ENCODE assay signal across 15 cellular contexts in genomic region chr13:96810104-96810503, GRCh38.
DNase-seq lines count a peak whose midpoint lies in the region; ATAC-seq, FAIRE-seq and TF ChIP-seq lines count a peak whose summit lies in the region.
"Had no signal": no experiment of that assay in that cellular context is flagged by ENCODE, and none has a peak within 500 bp of the region (broad histone marks: within the 10 kb centered on the region; RNA-seq: fewer than 3 reads in every experiment).

No MANE protein-coding gene starts in this region.

- ATAC-seq in gastrocnemius medialis = no peak
- no peak for ATAC-seq in body of pancreas
- ATAC-seq: GM23338 had no signal

- DNase-seq in cardiac muscle cell (ENCODE audit: low read depth in 1 of 2, low spot score in 1 of 2) (no peak), left ventricle myocardium inferior (no peak), hepatocyte (ENCODE audit: low spot score) (peak; percentile 32), stomach (peak; percentile 52), gastrocnemius medialis (no peak), body of pancreas (no peak), GM12892 (ENCODE audit: insufficient read length) (no peak)
- DNase-seq: ACHN; CD4-positive, CD25-positive, alpha-beta regulatory T cell; DMS79; H7 had no signal

- H3K27me3 ChIP-seq in cardiac muscle cell (no peaks in the 10 kb centered on the region), left ventricle myocardium inferior (ENCODE audit: low read depth) (no peaks in the 10 kb centered on the region), hepatocyte (no peaks in the 10 kb centered on the region), stomach (no peaks in the 10 kb centered on the region), gastrocnemius medialis (no peaks in the 10 kb centered on the region), body of pancreas (no peaks in the 10 kb centered on the region)
- H3K27me3 ChIP-seq: BLaER1 treated with 17β-estradiol and CSF1 and Interleukin-3, amounts not matched to agents 10 nM and 100 nM had no signal

- WGBS in hepatocyte (ENCODE audit: low lambda C conversion rate, missing lambda C conversion rate) = 21% methylated on average over 4 of the region's 4 CpGs
- 28 to 40% (median 30%) methylated on average over 4 of the region's 4 CpGs for WGBS in stomach, 5 donors
- 57 to 67% methylated on average over 4 of the region's 4 CpGs for WGBS in body of pancreas, 2 donors

- TF ChIP-seq CTCF in cardiac muscle cell (IDR thresholded peaks at IDR 0.05; ENCODE audit: low read depth, low read length) (no peak), left ventricle myocardium inferior (IDR thresholded peaks at IDR 0.05; ENCODE audit: borderline replicate concordance) (no peak), hepatocyte (IDR thresholded peaks at IDR 0.05; ENCODE audit: poor library complexity) (no peak), stomach (IDR thresholded peaks at IDR 0.05) (no peak), gastrocnemius medialis (IDR thresholded peaks at IDR 0.05 in 4 of 5, conservative IDR thresholded peaks at IDR 0.05 in 1 of 5) (no peak), body of pancreas (IDR thresholded peaks at IDR 0.05) (no peak)

- intact Hi-C loops in left ventricle myocardium inferior (cut with micrococcal nuclease) = no loop called here
- intact Hi-C loops in stomach (cut with DNase I; ENCODE audit: low total_unique reads) = no loop called here
- intact Hi-C loops in gastrocnemius medialis (cut with DNase I; ENCODE audit: low total_unique reads) = loop anchor here (10.0 kb wide), 1 partner anchor 755 kb away; the partner anchor contains the start of gene UGGT2
- intact Hi-C loops in body of pancreas (cut with DNase I) = loop anchor here (10.0 kb wide), 1 partner anchor 795 kb away; no protein-coding TSS in a partner anchor

- in situ Hi-C loops in gastrocnemius medialis (cut with MboI; ENCODE audit: low sequenced_read_pairs in 4 of 4) = loop anchor here in 1 of 4 donors (25.0 kb wide), 1 partner anchor 798 kb away; no protein-coding TSS in a partner anchor

- TF ChIP-seq POLR2A in stomach (IDR thresholded peaks at IDR 0.05) = no peak
- no peak for TF ChIP-seq POLR2A in gastrocnemius medialis (IDR thresholded peaks at IDR 0.05)
- no peak for TF ChIP-seq POLR2A in body of pancreas (IDR thresholded peaks at IDR 0.05)
- TF ChIP-seq POLR2A in GM12892 (IDR thresholded peaks at IDR 0.05; ENCODE audit: low read depth, low read length) = no peak

- H3K9me3 ChIP-seq in cardiac muscle cell (ENCODE audit: low read depth) (no peaks in the 10 kb centered on the region), left ventricle myocardium inferior (replicated peaks) (peaks cover 11% of the 10 kb centered on the region), hepatocyte (ENCODE audit: low read depth) (no peaks in the 10 kb centered on the region), stomach (peaks cover 0 to 8% (median 0%) of the 10 kb centered on the region in 4 donors), gastrocnemius medialis (no peaks in the 10 kb centered on the region), body of pancreas (no peaks in the 10 kb centered on the region)

- H3K79me2 ChIP-seq in hepatocyte = no peaks in the 10 kb centered on the region

- H3K4me1 ChIP-seq in cardiac muscle cell (ENCODE audit: low read depth) (peaks cover 18% of the 10 kb centered on the region), left ventricle myocardium inferior (peaks cover 11% of the 10 kb centered on the region), hepatocyte (ENCODE audit: insufficient read depth) (peaks cover 14% of the 10 kb centered on the region), stomach (peaks cover 0 to 22% (median 15%) of the 10 kb centered on the region in 4 donors), gastrocnemius medialis (no peaks in the 10 kb centered on the region), body of pancreas (no peaks in the 10 kb centered on the region)
- H3K4me1 ChIP-seq: BLaER1 treated with 17β-estradiol and CSF1 and Interleukin-3, amounts not matched to agents 10 nM and 100 nM had no signal

- no peak for TF ChIP-seq EP300 in stomach (IDR thresholded peaks at IDR 0.05)

- no peak overlapping the region for H3K4me3 ChIP-seq in cardiac muscle cell
- no peak overlapping the region for H3K4me3 ChIP-seq in left ventricle myocardium inferior
- H3K4me3 ChIP-seq in hepatocyte = no peak overlapping the region
- no peak overlapping the region for H3K4me3 ChIP-seq in stomach
- no peak overlapping the region for H3K4me3 ChIP-seq in gastrocnemius medialis
- H3K4me3 ChIP-seq in body of pancreas = no peak overlapping the region
- H3K4me3 ChIP-seq: BLaER1 treated with 17β-estradiol and CSF1 and Interleukin-3, amounts not matched to agents 10 nM and 100 nM; GM23338 had no signal

- no peaks in the 10 kb centered on the region for H4K20me1 ChIP-seq in hepatocyte (ENCODE audit: insufficient read depth, poor library complexity, severe bottlenecking)
- H4K20me1 ChIP-seq: BLaER1 treated with 17β-estradiol and CSF1 and Interleukin-3, amounts not matched to agents 10 nM and 100 nM had no signal

- H3K4me2 ChIP-seq in hepatocyte = no peak overlapping the region
- H3K4me2 ChIP-seq: BLaER1 treated with 17β-estradiol and CSF1 and Interleukin-3, amounts not matched to agents 10 nM and 100 nM; GM23338 had no signal

- H3K9me2 ChIP-seq in hepatocyte (replicated peaks; ENCODE audit: insufficient read depth) = no peaks in the 10 kb centered on the region

- H3K27ac ChIP-seq in cardiac muscle cell = peak overlapping the region; percentile 32
- H3K27ac ChIP-seq in left ventricle myocardium inferior (replicated peaks) = no peak overlapping the region
- peak overlapping the region; percentile 57 for H3K27ac ChIP-seq in hepatocyte
- H3K27ac ChIP-seq in stomach = peak overlapping the region in 2 of 5 donors; percentile 31 to 38
- H3K27ac ChIP-seq in gastrocnemius medialis = no peak overlapping the region
- H3K27ac ChIP-seq in body of pancreas = no peak overlapping the region
- H3K27ac ChIP-seq: BLaER1 treated with 17β-estradiol and CSF1 and Interleukin-3, amounts not matched to agents 10 nM and 100 nM; HL-60 had no signal

- H3K36me3 ChIP-seq in cardiac muscle cell = no peaks in the 10 kb centered on the region
- no peaks in the 10 kb centered on the region for H3K36me3 ChIP-seq in left ventricle myocardium inferior
- H3K36me3 ChIP-seq in hepatocyte (replicated peaks; ENCODE audit: insufficient read depth, low read depth) = no peaks in the 10 kb centered on the region
- no peaks in the 10 kb centered on the region for H3K36me3 ChIP-seq in stomach
- no peaks in the 10 kb centered on the region for H3K36me3 ChIP-seq in gastrocnemius medialis
- H3K36me3 ChIP-seq in body of pancreas (replicated peaks in 1 of 2; ENCODE audit: insufficient read depth in 1 of 2, low read depth in 2 of 2) = no peaks in the 10 kb centered on the region
- H3K36me3 ChIP-seq: BLaER1 treated with 17β-estradiol and CSF1 and Interleukin-3, amounts not matched to agents 10 nM and 100 nM had no signal

- no peak overlapping the region for H2AFZ ChIP-seq in hepatocyte

- FAIRE-seq in GM12892 (lab: Jason Lieb, UNC) = no peak
- FAIRE-seq: GM12891 had no signal

Comparison
In these comparisons a context has a peak if more than half of its experiments do, and no peak if none do; other contexts are left out.
1. H3K27ac ChIP-seq: peak in cardiac muscle cell (single experiment) and hepatocyte (single experiment); none in left ventricle myocardium inferior (single experiment), gastrocnemius medialis (0 of 4) and body of pancreas (0 of 4).
2. DNase-seq: peak in hepatocyte (single experiment) and stomach (single experiment); none in cardiac muscle cell (0 of 2), left ventricle myocardium inferior (single experiment), gastrocnemius medialis (0 of 2), body of pancreas (0 of 4) and GM12892 (single experiment).
3. intact Hi-C loops: an anchor here in gastrocnemius medialis (10.0 kb wide) and body of pancreas (10.0 kb wide); none called in left ventricle myocardium inferior and stomach.